1 cellular context compared by ENCODE assay signal in the genomic region with DNA sequence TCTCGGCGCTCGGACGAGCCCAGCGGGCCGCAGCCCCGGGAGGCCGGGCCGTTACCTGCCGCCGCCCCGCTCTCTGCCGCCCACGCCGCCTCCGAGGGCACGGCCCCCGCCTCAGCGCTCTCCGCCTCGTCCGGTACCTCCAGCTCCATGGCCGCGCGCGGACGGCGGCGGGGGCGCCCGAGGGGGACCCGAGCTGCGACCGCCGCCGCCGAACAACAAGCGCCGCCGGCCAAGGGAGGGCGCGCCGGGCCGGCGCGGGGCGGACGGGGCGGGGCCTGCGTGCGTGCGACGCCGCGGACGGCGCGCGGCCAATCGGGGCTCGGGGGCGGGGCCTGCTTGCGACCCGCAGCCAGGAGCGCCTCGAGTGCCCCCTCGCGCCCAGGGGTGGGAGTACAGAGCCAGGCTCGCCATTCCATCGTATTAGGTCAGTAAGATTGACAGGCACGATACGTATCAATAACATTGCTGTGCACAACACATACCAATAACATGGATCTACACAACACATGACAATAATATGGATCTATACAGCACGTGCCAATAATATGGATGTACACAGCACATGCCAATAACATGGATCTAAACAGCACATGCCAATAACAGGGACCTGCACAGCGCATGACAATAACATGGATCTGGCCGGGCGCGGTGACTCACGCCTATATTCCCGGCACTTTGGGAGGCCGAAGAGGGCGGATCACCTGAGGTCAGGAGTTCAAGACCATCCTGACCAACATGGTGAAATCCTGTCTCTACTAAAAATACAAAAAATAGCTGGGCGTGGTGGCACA.
TF ChIP-seq lines count a peak whose summit lies in the region.

A gene with protein sequence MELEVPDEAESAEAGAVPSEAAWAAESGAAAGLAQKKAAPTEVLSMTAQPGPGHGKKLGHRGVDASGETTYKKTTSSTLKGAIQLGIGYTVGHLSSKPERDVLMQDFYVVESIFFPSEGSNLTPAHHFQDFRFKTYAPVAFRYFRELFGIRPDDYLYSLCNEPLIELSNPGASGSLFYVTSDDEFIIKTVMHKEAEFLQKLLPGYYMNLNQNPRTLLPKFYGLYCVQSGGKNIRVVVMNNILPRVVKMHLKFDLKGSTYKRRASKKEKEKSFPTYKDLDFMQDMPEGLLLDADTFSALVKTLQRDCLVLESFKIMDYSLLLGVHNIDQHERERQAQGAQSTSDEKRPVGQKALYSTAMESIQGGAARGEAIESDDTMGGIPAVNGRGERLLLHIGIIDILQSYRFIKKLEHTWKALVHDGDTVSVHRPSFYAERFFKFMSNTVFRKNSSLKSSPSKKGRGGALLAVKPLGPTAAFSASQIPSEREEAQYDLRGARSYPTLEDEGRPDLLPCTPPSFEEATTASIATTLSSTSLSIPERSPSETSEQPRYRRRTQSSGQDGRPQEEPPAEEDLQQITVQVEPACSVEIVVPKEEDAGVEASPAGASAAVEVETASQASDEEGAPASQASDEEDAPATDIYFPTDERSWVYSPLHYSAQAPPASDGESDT (minus strand): TSS at position 227 of the 791 bp plus-strand sequence. CDS start 78 bp downstream, at position 149.

TF ChIP-seq in K562, 482 proteins besides CTCF, POLR2A, EP300 and RAD21 (continued from another document and continues in another):
- TF ChIP-seq, protein P1, sequence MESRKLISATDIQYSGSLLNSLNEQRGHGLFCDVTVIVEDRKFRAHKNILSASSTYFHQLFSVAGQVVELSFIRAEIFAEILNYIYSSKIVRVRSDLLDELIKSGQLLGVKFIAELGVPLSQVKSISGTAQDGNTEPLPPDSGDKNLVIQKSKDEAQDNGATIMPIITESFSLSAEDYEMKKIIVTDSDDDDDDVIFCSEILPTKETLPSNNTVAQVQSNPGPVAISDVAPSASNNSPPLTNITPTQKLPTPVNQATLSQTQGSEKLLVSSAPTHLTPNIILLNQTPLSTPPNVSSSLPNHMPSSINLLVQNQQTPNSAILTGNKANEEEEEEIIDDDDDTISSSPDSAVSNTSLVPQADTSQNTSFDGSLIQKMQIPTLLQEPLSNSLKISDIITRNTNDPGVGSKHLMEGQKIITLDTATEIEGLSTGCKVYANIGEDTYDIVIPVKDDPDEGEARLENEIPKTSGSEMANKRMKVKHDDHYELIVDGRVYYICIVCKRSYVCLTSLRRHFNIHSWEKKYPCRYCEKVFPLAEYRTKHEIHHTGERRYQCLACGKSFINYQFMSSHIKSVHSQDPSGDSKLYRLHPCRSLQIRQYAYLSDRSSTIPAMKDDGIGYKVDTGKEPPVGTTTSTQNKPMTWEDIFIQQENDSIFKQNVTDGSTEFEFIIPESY (CRISPR knock-in tag; IDR thresholded peaks at IDR 0.05) = peak; percentile 44; the same call in 1 of the 2 replicates
- TF ChIP-seq, protein P2, sequence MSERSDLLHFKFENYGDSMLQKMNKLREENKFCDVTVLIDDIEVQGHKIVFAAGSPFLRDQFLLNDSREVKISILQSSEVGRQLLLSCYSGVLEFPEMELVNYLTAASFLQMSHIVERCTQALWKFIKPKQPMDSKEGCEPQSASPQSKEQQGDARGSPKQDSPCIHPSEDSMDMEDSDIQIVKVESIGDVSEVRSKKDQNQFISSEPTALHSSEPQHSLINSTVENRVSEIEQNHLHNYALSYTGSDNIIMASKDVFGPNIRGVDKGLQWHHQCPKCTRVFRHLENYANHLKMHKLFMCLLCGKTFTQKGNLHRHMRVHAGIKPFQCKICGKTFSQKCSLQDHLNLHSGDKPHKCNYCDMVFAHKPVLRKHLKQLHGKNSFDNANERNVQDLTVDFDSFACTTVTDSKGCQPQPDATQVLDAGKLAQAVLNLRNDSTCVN (CRISPR knock-in tag; IDR thresholded peaks at IDR 0.05) = no peak
- TF ChIP-seq, protein P3, sequence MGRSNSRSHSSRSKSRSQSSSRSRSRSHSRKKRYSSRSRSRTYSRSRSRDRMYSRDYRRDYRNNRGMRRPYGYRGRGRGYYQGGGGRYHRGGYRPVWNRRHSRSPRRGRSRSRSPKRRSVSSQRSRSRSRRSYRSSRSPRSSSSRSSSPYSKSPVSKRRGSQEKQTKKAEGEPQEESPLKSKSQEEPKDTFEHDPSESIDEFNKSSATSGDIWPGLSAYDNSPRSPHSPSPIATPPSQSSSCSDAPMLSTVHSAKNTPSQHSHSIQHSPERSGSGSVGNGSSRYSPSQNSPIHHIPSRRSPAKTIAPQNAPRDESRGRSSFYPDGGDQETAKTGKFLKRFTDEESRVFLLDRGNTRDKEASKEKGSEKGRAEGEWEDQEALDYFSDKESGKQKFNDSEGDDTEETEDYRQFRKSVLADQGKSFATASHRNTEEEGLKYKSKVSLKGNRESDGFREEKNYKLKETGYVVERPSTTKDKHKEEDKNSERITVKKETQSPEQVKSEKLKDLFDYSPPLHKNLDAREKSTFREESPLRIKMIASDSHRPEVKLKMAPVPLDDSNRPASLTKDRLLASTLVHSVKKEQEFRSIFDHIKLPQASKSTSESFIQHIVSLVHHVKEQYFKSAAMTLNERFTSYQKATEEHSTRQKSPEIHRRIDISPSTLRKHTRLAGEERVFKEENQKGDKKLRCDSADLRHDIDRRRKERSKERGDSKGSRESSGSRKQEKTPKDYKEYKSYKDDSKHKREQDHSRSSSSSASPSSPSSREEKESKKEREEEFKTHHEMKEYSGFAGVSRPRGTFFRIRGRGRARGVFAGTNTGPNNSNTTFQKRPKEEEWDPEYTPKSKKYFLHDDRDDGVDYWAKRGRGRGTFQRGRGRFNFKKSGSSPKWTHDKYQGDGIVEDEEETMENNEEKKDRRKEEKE (IDR thresholded peaks at IDR 0.05; ENCODE audit: borderline replicate concordance in 1 of 2, control insufficient read depth in 1 of 2, low read depth in 2 of 2, low read length in 1 of 2) = no peak
- TF ChIP-seq KDM2B (CRISPR knock-in tag; IDR thresholded peaks at IDR 0.05) = no peak
- TF ChIP-seq THRAP3 (IDR thresholded peaks at IDR 0.05; ENCODE audit: borderline replicate concordance) = no peak
- no peak for TF ChIP-seq TRIM24 (IDR thresholded peaks at IDR 0.05)
- peak; percentile 62; the same call in 1 of the 2 replicates for TF ChIP-seq PHF8 (IDR thresholded peaks at IDR 0.05; ENCODE audit: borderline replicate concordance, low read length)
- TF ChIP-seq, protein P4, sequence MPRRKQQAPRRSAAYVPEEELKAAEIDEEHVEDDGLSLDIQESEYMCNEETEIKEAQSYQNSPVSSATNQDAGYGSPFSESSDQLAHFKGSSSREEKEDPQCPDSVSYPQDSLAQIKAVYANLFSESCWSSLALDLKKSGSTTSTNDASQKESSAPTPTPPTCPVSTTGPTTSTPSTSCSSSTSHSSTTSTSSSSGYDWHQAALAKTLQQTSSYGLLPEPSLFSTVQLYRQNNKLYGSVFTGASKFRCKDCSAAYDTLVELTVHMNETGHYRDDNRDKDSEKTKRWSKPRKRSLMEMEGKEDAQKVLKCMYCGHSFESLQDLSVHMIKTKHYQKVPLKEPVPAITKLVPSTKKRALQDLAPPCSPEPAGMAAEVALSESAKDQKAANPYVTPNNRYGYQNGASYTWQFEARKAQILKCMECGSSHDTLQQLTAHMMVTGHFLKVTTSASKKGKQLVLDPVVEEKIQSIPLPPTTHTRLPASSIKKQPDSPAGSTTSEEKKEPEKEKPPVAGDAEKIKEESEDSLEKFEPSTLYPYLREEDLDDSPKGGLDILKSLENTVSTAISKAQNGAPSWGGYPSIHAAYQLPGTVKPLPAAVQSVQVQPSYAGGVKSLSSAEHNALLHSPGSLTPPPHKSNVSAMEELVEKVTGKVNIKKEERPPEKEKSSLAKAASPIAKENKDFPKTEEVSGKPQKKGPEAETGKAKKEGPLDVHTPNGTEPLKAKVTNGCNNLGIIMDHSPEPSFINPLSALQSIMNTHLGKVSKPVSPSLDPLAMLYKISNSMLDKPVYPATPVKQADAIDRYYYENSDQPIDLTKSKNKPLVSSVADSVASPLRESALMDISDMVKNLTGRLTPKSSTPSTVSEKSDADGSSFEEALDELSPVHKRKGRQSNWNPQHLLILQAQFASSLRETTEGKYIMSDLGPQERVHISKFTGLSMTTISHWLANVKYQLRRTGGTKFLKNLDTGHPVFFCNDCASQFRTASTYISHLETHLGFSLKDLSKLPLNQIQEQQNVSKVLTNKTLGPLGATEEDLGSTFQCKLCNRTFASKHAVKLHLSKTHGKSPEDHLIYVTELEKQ (CRISPR knock-in tag; IDR thresholded peaks at IDR 0.05) = no peak
- no peak for TF ChIP-seq FOXJ2 (tag; IDR thresholded peaks at IDR 0.05)
- TF ChIP-seq, protein P5, sequence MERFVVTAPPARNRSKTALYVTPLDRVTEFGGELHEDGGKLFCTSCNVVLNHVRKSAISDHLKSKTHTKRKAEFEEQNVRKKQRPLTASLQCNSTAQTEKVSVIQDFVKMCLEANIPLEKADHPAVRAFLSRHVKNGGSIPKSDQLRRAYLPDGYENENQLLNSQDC (CRISPR knock-in tag; IDR thresholded peaks at IDR 0.05) = no peak
- TF ChIP-seq BMI1 (IDR thresholded peaks at IDR 0.05; ENCODE audit: low read length) = no peak
- TF ChIP-seq ETV1 (tag; conservative IDR thresholded peaks at IDR 0.05; ENCODE audit: low read depth) = no peak
- TF ChIP-seq ZBTB8A (IDR thresholded peaks at IDR 0.05; ENCODE audit: partially characterized antibody) = no peak
- no peak for TF ChIP-seq ELF1 (tag; IDR thresholded peaks at IDR 0.05)
- TF ChIP-seq, protein P6, sequence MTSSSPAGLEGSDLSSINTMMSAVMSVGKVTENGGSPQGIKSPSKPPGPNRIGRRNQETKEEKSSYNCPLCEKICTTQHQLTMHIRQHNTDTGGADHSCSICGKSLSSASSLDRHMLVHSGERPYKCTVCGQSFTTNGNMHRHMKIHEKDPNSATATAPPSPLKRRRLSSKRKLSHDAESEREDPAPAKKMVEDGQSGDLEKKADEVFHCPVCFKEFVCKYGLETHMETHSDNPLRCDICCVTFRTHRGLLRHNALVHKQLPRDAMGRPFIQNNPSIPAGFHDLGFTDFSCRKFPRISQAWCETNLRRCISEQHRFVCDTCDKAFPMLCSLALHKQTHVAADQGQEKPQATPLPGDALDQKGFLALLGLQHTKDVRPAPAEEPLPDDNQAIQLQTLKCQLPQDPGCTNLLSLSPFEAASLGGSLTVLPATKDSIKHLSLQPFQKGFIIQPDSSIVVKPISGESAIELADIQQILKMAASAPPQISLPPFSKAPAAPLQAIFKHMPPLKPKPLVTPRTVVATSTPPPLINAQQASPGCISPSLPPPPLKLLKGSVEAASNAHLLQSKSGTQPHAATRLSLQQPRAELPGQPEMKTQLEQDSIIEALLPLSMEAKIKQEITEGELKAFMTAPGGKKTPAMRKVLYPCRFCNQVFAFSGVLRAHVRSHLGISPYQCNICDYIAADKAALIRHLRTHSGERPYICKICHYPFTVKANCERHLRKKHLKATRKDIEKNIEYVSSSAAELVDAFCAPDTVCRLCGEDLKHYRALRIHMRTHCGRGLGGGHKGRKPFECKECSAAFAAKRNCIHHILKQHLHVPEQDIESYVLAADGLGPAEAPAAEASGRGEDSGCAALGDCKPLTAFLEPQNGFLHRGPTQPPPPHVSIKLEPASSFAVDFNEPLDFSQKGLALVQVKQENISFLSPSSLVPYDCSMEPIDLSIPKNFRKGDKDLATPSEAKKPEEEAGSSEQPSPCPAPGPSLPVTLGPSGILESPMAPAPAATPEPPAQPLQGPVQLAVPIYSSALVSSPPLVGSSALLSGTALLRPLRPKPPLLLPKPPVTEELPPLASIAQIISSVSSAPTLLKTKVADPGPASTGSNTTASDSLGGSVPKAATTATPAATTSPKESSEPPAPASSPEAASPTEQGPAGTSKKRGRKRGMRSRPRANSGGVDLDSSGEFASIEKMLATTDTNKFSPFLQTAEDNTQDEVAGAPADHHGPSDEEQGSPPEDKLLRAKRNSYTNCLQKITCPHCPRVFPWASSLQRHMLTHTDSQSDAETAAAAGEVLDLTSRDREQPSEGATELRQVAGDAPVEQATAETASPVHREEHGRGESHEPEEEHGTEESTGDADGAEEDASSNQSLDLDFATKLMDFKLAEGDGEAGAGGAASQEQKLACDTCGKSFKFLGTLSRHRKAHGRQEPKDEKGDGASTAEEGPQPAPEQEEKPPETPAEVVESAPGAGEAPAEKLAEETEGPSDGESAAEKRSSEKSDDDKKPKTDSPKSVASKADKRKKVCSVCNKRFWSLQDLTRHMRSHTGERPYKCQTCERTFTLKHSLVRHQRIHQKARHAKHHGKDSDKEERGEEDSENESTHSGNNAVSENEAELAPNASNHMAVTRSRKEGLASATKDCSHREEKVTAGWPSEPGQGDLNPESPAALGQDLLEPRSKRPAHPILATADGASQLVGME (CRISPR knock-in tag; IDR thresholded peaks at IDR 0.05) = no peak
- TF ChIP-seq TAF7 (tag; IDR thresholded peaks at IDR 0.05) = no peak
- no peak for TF ChIP-seq E2F3 (CRISPR knock-in tag; IDR thresholded peaks at IDR 0.05)
- TF ChIP-seq COPS2 (conservative IDR thresholded peaks at IDR 0.05) = no peak
- TF ChIP-seq, protein P7, sequence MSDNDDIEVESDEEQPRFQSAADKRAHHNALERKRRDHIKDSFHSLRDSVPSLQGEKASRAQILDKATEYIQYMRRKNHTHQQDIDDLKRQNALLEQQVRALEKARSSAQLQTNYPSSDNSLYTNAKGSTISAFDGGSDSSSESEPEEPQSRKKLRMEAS (CRISPR knock-in tag; IDR thresholded peaks at IDR 0.05) = no peak; the same call in none of the 2 replicates
- TF ChIP-seq, protein P8, sequence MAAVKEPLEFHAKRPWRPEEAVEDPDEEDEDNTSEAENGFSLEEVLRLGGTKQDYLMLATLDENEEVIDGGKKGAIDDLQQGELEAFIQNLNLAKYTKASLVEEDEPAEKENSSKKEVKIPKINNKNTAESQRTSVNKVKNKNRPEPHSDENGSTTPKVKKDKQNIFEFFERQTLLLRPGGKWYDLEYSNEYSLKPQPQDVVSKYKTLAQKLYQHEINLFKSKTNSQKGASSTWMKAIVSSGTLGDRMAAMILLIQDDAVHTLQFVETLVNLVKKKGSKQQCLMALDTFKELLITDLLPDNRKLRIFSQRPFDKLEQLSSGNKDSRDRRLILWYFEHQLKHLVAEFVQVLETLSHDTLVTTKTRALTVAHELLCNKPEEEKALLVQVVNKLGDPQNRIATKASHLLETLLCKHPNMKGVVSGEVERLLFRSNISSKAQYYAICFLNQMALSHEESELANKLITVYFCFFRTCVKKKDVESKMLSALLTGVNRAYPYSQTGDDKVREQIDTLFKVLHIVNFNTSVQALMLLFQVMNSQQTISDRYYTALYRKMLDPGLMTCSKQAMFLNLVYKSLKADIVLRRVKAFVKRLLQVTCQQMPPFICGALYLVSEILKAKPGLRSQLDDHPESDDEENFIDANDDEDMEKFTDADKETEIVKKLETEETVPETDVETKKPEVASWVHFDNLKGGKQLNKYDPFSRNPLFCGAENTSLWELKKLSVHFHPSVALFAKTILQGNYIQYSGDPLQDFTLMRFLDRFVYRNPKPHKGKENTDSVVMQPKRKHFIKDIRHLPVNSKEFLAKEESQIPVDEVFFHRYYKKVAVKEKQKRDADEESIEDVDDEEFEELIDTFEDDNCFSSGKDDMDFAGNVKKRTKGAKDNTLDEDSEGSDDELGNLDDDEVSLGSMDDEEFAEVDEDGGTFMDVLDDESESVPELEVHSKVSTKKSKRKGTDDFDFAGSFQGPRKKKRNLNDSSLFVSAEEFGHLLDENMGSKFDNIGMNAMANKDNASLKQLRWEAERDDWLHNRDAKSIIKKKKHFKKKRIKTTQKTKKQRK (IDR thresholded peaks at IDR 0.05; ENCODE audit: borderline replicate concordance, low read depth, low read length) = no peak
- no peak for TF ChIP-seq DDX20 (tag; IDR thresholded peaks at IDR 0.05; ENCODE audit: low read depth)
- peak; percentile 45 for TF ChIP-seq GATA2 (CRISPR knock-in tag; IDR thresholded peaks at IDR 0.05)
- no peak for TF ChIP-seq SAP30 (IDR thresholded peaks at IDR 0.05; ENCODE audit: borderline replicate concordance, insufficient read depth, low read depth, low read length, poor library complexity, severe bottlenecking)
- TF ChIP-seq OTX1 (CRISPR knock-in tag; IDR thresholded peaks at IDR 0.05) = no peak
